ENCODE assay signal across 9 cellular contexts in the genomic region with DNA sequence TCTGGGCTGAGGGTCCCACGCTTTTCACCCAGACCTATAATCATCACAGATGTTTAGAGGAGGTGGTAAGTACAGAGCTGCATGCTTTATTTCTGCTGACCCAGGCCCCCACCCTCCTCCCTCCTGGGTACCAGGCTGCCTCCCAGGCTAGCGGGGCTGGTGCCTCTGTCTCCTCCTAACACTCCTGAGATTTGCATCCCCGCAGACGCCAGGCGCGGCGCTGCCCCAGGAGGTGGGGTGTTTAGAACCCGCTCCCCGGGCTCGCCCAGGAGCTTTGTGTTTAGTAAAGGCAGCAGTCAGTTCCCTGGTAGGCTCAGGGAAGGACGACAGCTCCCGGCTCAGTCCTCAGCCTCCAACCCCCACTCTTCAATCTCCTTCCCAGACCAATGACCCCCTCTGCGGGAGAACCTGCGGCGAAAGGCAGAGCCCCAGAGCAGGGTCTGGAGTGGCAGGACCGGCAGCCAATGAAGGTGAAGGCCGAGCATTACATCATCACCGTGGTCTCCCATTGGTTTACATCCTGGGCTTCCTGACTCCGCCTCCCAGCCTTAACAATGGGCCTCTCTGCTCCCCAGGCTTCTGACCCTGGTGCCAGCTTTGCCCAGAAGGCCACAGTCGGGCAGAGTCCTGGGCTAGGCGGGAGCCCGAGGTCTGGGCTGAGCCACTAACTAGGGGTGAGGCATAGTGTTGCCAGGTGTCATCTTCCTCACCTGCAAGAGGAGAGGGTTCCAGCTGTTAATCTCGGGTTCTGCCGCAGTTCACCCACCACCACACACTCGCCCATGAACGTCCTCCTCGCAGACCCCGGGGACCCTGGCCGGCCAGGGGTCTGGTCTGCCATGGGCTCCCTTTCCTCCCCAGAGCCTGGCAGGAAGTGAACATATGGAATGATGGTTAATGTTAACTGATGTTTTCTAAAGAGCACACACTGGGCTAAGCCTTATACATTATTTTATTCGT.
A peak's percentile ranks its signal among the peaks of the same experiment; 100 is the strongest.
DNase-seq lines count a peak whose midpoint lies in the region; ATAC-seq, FAIRE-seq and TF ChIP-seq lines count a peak whose summit lies in the region.
"Had no signal": no experiment of that assay in that cellular context is flagged by ENCODE, and none has a peak within 500 bp of the region (broad histone marks: within the 10 kb centered on the region; RNA-seq: fewer than 3 reads in every experiment).

No MANE protein-coding gene starts in this region.

- H3K4me1 ChIP-seq in muscle layer of duodenum (ENCODE audit: control insufficient read depth in 1 of 2, insufficient read depth in 2 of 2, low read length in 2 of 2): peaks cover 0 to 12% of the 10 kb centered on the region in 2 donors

- H3K27me3 ChIP-seq in muscle layer of duodenum (ENCODE audit: low read depth, low read length): no peaks in the 10 kb centered on the region

- FAIRE-seq in GM19239 (lab: Jason Lieb, UNC): no peak
- FAIRE-seq: TTC549 had no signal

- DNase-seq in NCI-H2081 (lab: John Stamatoyannopoulos, UW) (peak; percentile 26 to 45), NCI-H2081 treated with DMSO at 0.1 percent for 48 hours (lab: John Stamatoyannopoulos, UW) (no peak), RWPE1 (ENCODE audit: low spot score) (peak; percentile 67), fibroblast of the conjunctiva (ENCODE audit: low read depth) (peak; percentile 31), GM19239 (ENCODE audit: insufficient read length, low spot score) (no peak)
- no peak for DNase-seq in stimulated activated naive CD4-positive, alpha-beta T cell (lab: John Stamatoyannopoulos, UW)

- peak overlapping the region; percentile 12 to 37 for H3K4me3 ChIP-seq in muscle layer of duodenum (ENCODE audit: low read depth in 1 of 2, low read length in 2 of 2)

- no peaks in the 10 kb centered on the region for H3K9me3 ChIP-seq in muscle layer of duodenum (ENCODE audit: control insufficient read depth in 1 of 2, low read length in 2 of 2)

- POLR2A ChIA-PET in RWPE1 (lab: Yijun Ruan, JAX; ENCODE audit: low non-redundant PET): interaction anchor here (0.6 kb wide), 1 partner anchor 12 kb away, joined by 3 read pairs; no protein-coding TSS in a partner anchor

- TF ChIP-seq CTCF in RWPE1 (conservative IDR thresholded peaks at IDR 0.05; ENCODE audit: low read depth): no peak

- H3K36me3 ChIP-seq in muscle layer of duodenum (ENCODE audit: control insufficient read depth in 1 of 2, insufficient read depth in 2 of 2, low read length in 2 of 2): no peaks in the 10 kb centered on the region

- H3K27ac ChIP-seq in RWPE1 (no peak overlapping the region), muscle layer of duodenum (ENCODE audit: low read length) (peak overlapping the region; percentile 8)

- ATAC-seq in HG02588 (IDR thresholded peaks at IDR 0.05; ENCODE audit: unreplicated experiment): no peak

- CTCF ChIA-PET in RWPE1 (lab: Yijun Ruan, JAX): no interaction called here

Comparison
In these comparisons a context has a peak if more than half of its experiments do, and no peak if none do; other contexts are left out.
1. DNase-seq: peak in NCI-H2081 (2 of 2), RWPE1 (single experiment) and fibroblast of the conjunctiva (single experiment); none in NCI-H2081 treated with DMSO at 0.1 percent for 48 hours (single experiment), stimulated activated naive CD4-positive, alpha-beta T cell (0 of 6) and GM19239 (single experiment).